ENCODE assay signal across 1 cellular context in genomic region chr15:81091889-81092558, GRCh38.
TF ChIP-seq lines count a peak whose summit lies in the region.

No MANE protein-coding gene starts in this region.

TF ChIP-seq in K562, 482 proteins besides CTCF, POLR2A, EP300 and RAD21 (continued from another document and continues in another):
- TF ChIP-seq ZBTB40 (IDR thresholded peaks at IDR 0.05) (no peak; the same call in 1 of the 2 replicates), ZBTB40 (CRISPR knock-in tag; IDR thresholded peaks at IDR 0.05) (no peak), HEY1 (CRISPR knock-in tag; IDR thresholded peaks at IDR 0.05; ENCODE audit: borderline replicate concordance) (no peak), GABPB1 (CRISPR knock-in tag; IDR thresholded peaks at IDR 0.05) (no peak), FOXK2 (conservative IDR thresholded peaks at IDR 0.05 in 1 of 2, IDR thresholded peaks at IDR 0.05 in 1 of 2; ENCODE audit: low read depth in 2 of 2) (peak; percentile 75 to 82), NEUROD1 (IDR thresholded peaks at IDR 0.05; ENCODE audit: borderline replicate concordance, low read depth, low read length, partially characterized antibody) (peak; percentile 35), ZSCAN29 (IDR thresholded peaks at IDR 0.05) (peak; percentile 67; the same call in 1 of the 2 replicates), ZKSCAN8 (CRISPR knock-in tag; IDR thresholded peaks at IDR 0.05) (0 out of 2 replicates have a peak, but pooled peaks have one; percentile 45), MTA2 (IDR thresholded peaks at IDR 0.05; ENCODE audit: low read depth) (no peak), LEF1 (IDR thresholded peaks at IDR 0.05) (peak; percentile 55; the same call in 1 of the 2 replicates), PHF21A (IDR thresholded peaks at IDR 0.05; ENCODE audit: borderline replicate concordance, low read depth) (no peak), CEBPZ (IDR thresholded peaks at IDR 0.05; ENCODE audit: borderline replicate concordance, low read depth, low read length) (no peak), KDM1A (IDR thresholded peaks at IDR 0.05) (peak; percentile 46 to 54; a peak in 3 of 4 replicates), SMAD3 (CRISPR knock-in tag; conservative IDR thresholded peaks at IDR 0.05) (no peak), ETV1 (tag; conservative IDR thresholded peaks at IDR 0.05; ENCODE audit: low read depth) (no peak), PML (IDR thresholded peaks at IDR 0.05; ENCODE audit: low read length) (no peak), ZFP91 (CRISPR knock-in tag; IDR thresholded peaks at IDR 0.05) (no peak), PTRF (tag; IDR thresholded peaks at IDR 0.05) (no peak), CBX1 (IDR thresholded peaks at IDR 0.05; ENCODE audit: low read depth) (no peak), ZZZ3 (IDR thresholded peaks at IDR 0.05) (no peak), GTF3C2 (IDR thresholded peaks at IDR 0.05; ENCODE audit: borderline replicate concordance, extremely low read depth, insufficient read length) (no peak), SMARCA4 (IDR thresholded peaks at IDR 0.05) (peak; percentile 82), ZHX1 (conservative IDR thresholded peaks at IDR 0.05; ENCODE audit: low read length) (no peak), ZNF780A (CRISPR knock-in tag; IDR thresholded peaks at IDR 0.05) (no peak), CBFA2T3 (IDR thresholded peaks at IDR 0.05) (peak; percentile 68), BACH1 (tag; IDR thresholded peaks at IDR 0.05) (no peak), CHD2 (IDR thresholded peaks at IDR 0.05; ENCODE audit: low read depth, low read length) (no peak), THRA (IDR thresholded peaks at IDR 0.05) (no peak), SUPT5H (IDR thresholded peaks at IDR 0.05) (no peak), MLX (CRISPR knock-in tag; conservative IDR thresholded peaks at IDR 0.05) (no peak), IRF9 (tag; IDR thresholded peaks at IDR 0.05) (no peak), SLC30A9 (CRISPR knock-in tag; IDR thresholded peaks at IDR 0.05) (no peak), ZNF146 (CRISPR knock-in tag; IDR thresholded peaks at IDR 0.05; ENCODE audit: unreplicated experiment) (no peak), ZFP36 (IDR thresholded peaks at IDR 0.05; ENCODE audit: low read depth, low read length, partially characterized antibody) (no peak), ZNF316 (IDR thresholded peaks at IDR 0.05) (no peak), RFX1 (IDR thresholded peaks at IDR 0.05) (no peak), JUND (IDR thresholded peaks at IDR 0.05; ENCODE audit: borderline replicate concordance, low read depth, low read length) (peak; percentile 84), JUND (tag; IDR thresholded peaks at IDR 0.05; ENCODE audit: borderline replicate concordance, low read depth, low read length) (peak; percentile 62; the same call in 1 of the 3 replicates), SNRNP70 (optimal IDR thresholded peaks at IDR 0.05; ENCODE audit: low read depth, low read length) (no peak), MTA1 (IDR thresholded peaks at IDR 0.05; ENCODE audit: borderline replicate concordance) (peak; percentile 72; the same call in 1 of the 2 replicates)
